In the genomic region with DNA sequence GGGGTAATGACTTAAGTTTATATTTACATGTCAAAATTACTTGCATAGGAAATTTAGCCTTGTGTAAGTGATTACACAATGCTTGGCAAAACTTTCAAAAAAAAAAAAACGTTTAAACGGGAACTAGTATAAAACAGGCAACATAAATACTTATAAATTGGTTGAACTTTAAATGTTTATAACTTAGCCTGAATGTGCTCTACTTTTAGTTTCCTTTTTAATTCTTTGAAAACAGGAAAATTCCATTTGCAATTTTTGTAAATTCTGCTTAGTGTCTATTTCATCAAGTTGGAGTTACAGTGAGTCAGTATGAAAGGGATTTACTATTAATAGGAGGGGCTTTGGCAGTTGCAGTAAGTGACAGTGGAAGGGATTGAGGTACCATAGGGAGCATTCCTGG, we compare ENCODE assay signal across 10 cellular contexts. TPM values are rescaled to one million over a fixed set of nuclear protein-coding genes. Genes with fewer than 3 reads are reported as not detected.
DNase-seq lines count a peak whose midpoint lies in the region; ATAC-seq, FAIRE-seq and TF ChIP-seq lines count a peak whose summit lies in the region.
"Had no signal": no experiment of that assay in that cellular context is flagged by ENCODE, and none has a peak within 500 bp of the region (broad histone marks: within the 10 kb centered on the region; RNA-seq: fewer than 3 reads in every experiment).

No MANE protein-coding gene starts in this region.

- H3K27me3 ChIP-seq in cardiac muscle cell, result no peaks in the 10 kb centered on the region
- no peaks in the 10 kb centered on the region for H3K27me3 ChIP-seq in keratinocyte (ENCODE audit: control insufficient read depth, extremely low read depth, insufficient read depth, low read length)

- peak overlapping the region; percentile 97 for H3K27ac Mint-ChIP-seq in activated naive CD8-positive, alpha-beta T cell treated with anti-CD3 and anti-CD28 coated beads, Interleukin-2, amount 10 ng/mL, durations not matched to agents 7 days and 5 days

- under 1% methylated on average over 2 of the region's 2 CpGs for WGBS in urinary bladder

- POLR2A ChIA-PET in activated naive CD8-positive, alpha-beta T cell treated with anti-CD3 and anti-CD28 coated beads, Interleukin-2, amount 10 ng/mL, durations not matched to agents 7 days and 5 days (lab: Charles Lee), result no interaction called here

- H2AFZ ChIP-seq in keratinocyte (ENCODE audit: control insufficient read depth, low read length), result no peak overlapping the region

- H3K27ac ChIP-seq in cardiac muscle cell (peak overlapping the region; percentile 100), keratinocyte (ENCODE audit: control insufficient read depth, insufficient read depth, low read length) (peak overlapping the region; percentile 87), urinary bladder (ENCODE audit: low read depth) (peak overlapping the region; percentile 2)

- peak overlapping the region; percentile 48 for H3K4me3 ChIP-seq in cardiac muscle cell
- H3K4me3 ChIP-seq in keratinocyte (ENCODE audit: control insufficient read depth in 2 of 3, extremely low read depth in 1 of 3, insufficient read depth in 2 of 3, low read depth in 1 of 3, low read length in 3 of 3), result peak overlapping the region in 1 of 3 experiments; percentile 29
- H3K4me3 ChIP-seq in urinary bladder (ENCODE audit: low read depth, low read length), result no peak overlapping the region

- H3K36me3 ChIP-seq in cardiac muscle cell (no peaks in the 10 kb centered on the region), keratinocyte (ENCODE audit: control insufficient read depth in 2 of 2, extremely low read depth in 1 of 2, insufficient read depth in 2 of 2, low read length in 2 of 2) (no peaks in the 10 kb centered on the region), urinary bladder (ENCODE audit: insufficient read depth) (no peaks in the 10 kb centered on the region)

- peaks cover 10% of the 10 kb centered on the region for H3K36me3 Mint-ChIP-seq in activated naive CD8-positive, alpha-beta T cell treated with anti-CD3 and anti-CD28 coated beads, Interleukin-2, amount 10 ng/mL, durations not matched to agents 7 days and 5 days

- H3K79me2 ChIP-seq in keratinocyte (ENCODE audit: control insufficient read depth, insufficient read depth, low read length), result peaks cover 60% of the 10 kb centered on the region

- H3K4me1 ChIP-seq in cardiac muscle cell (ENCODE audit: low read depth) (peaks cover 13% of the 10 kb centered on the region), keratinocyte (ENCODE audit: control insufficient read depth, extremely low read depth, insufficient read depth, low read length) (peaks cover 5% of the 10 kb centered on the region), urinary bladder (ENCODE audit: insufficient read depth) (no peaks in the 10 kb centered on the region)

- no peaks in the 10 kb centered on the region for H3K9me3 ChIP-seq in cardiac muscle cell (ENCODE audit: low read depth)
- H3K9me3 ChIP-seq in keratinocyte (ENCODE audit: control insufficient read depth, low read depth, low read length), result no peaks in the 10 kb centered on the region

- peaks cover 28% of the 10 kb centered on the region for H3K4me1 Mint-ChIP-seq in activated naive CD8-positive, alpha-beta T cell treated with anti-CD3 and anti-CD28 coated beads, Interleukin-2, amount 10 ng/mL, durations not matched to agents 7 days and 5 days

- H3K27me3 Mint-ChIP-seq in activated naive CD8-positive, alpha-beta T cell treated with anti-CD3 and anti-CD28 coated beads, Interleukin-2, amount 10 ng/mL, durations not matched to agents 7 days and 5 days, result no peaks in the 10 kb centered on the region

- H3K9me3 Mint-ChIP-seq in activated naive CD8-positive, alpha-beta T cell treated with anti-CD3 and anti-CD28 coated beads, Interleukin-2, amount 10 ng/mL, durations not matched to agents 7 days and 5 days, result no peaks in the 10 kb centered on the region

- no peak for FAIRE-seq in keratinocyte (lab: Jason Lieb, UNC)
- FAIRE-seq: islet of Langerhans had no signal

- H3K9ac ChIP-seq in keratinocyte (ENCODE audit: control insufficient read depth, extremely low read depth, insufficient read depth, low read length), result peak overlapping the region; percentile 98

- DNase-seq in cardiac muscle cell (ENCODE audit: low read depth in 1 of 2, low spot score in 1 of 2), result peak in 1 of 2 donors; percentile 29
- no peak for DNase-seq in Right ventricle myocardium superior
- no peak for DNase-seq in activated naive CD8-positive, alpha-beta T cell treated with anti-CD3 and anti-CD28 coated beads, Interleukin-2, amount 10 ng/mL, durations not matched to agents 7 days and 5 days
- DNase-seq in keratinocyte (ENCODE audit: low read depth, low spot score), result no peak
- no peak for DNase-seq in GM10266 (ENCODE audit: extremely low spot score)
- DNase-seq in NCI-H748 treated with DMSO at 0.1 percent for 48 hours (lab: John Stamatoyannopoulos, UW), result no peak
- DNase-seq: NCI-H510A had no signal

- TF ChIP-seq CTCF in cardiac muscle cell (IDR thresholded peaks at IDR 0.05; ENCODE audit: low read depth, low read length) (no peak), keratinocyte (optimal IDR thresholded peaks at IDR 0.05 in 1 of 3, IDR thresholded peaks at IDR 0.05 in 1 of 3, conservative IDR thresholded peaks at IDR 0.05 in 1 of 3; ENCODE audit: extremely low read depth in 1 of 3, insufficient read depth in 2 of 3, low read length in 3 of 3) (no peak), GM10266 (IDR thresholded peaks at IDR 0.05; ENCODE audit: control insufficient read depth, insufficient read depth, low read depth, missing control alignments) (no peak)

- ATAC-seq in Right ventricle myocardium superior (ENCODE audit: poor library complexity) (no peak), HG02885 (IDR thresholded peaks at IDR 0.05; ENCODE audit: poor library complexity, unreplicated experiment) (no peak)
- no peak for ATAC-seq in activated naive CD8-positive, alpha-beta T cell treated with anti-CD3 and anti-CD28 coated beads, Interleukin-2, amount 10 ng/mL, durations not matched to agents 7 days and 5 days (ENCODE audit: low read depth)

- peak overlapping the region; percentile 64 for H3K4me2 ChIP-seq in keratinocyte (ENCODE audit: control insufficient read depth, extremely low read depth, insufficient read depth, low read depth, low read length)

- dilution Hi-C loops in keratinocyte (cut with MboI; ENCODE audit: extremely low pct_ligation_motif_present, low sequenced_read_pairs), result no loop called here

- no peaks in the 10 kb centered on the region for H3K9me1 ChIP-seq in keratinocyte (ENCODE audit: control insufficient read depth, extremely low read depth, insufficient read depth, low read length)

- no peaks in the 10 kb centered on the region for H4K20me1 ChIP-seq in keratinocyte (ENCODE audit: control insufficient read depth, extremely low read depth, insufficient read depth, low read length)

- intact Hi-C loops in Right ventricle myocardium superior (cut with DNase I), result no loop called here

- H3K4me3 Mint-ChIP-seq in activated naive CD8-positive, alpha-beta T cell treated with anti-CD3 and anti-CD28 coated beads, Interleukin-2, amount 10 ng/mL, durations not matched to agents 7 days and 5 days, result peak overlapping the region; percentile 94

RNA-seq across cellular contexts. Expression of a gene that starts 2.6 kb away (rescaled TPM):
- total RNA-seq in cardiac muscle cell (43.8 and 70.6 TPM in 2 replicates), Right ventricle myocardium superior (30.0 TPM), urinary bladder (168 TPM)
- polyA plus RNA-seq in cardiac muscle cell (18.2 and 25.3 TPM in 2 replicates), keratinocyte (24.9 to 42.9 TPM (median 26.5 TPM) in 3 replicates), urinary bladder (37.9 TPM)
- total RNA-seq in activated naive CD8-positive, alpha-beta T cell treated with anti-CD3 and anti-CD28 coated beads, Interleukin-2, amount 10 ng/mL, durations not matched to agents 7 days and 5 days, result 100 to 1,000 TPM in 1 of 2 experiments, 10 to 100 TPM in 1; 92.3 to 103 TPM
- polyA plus RNA-seq in keratinocyte (2011; ENCODE audit: low read depth), result 119 TPM
- 16.5 and 32.0 TPM in 2 replicates for polyA plus RNA-seq in keratinocyte (2011; cell fraction: cytosol; rRNA removed)
- polyA plus RNA-seq in keratinocyte (2011; cell fraction: nucleus; rRNA removed), result 24.0 and 31.4 TPM in 2 replicates
- 27.2 and 30.7 TPM in 2 replicates for polyA plus RNA-seq in keratinocyte (2012; ENCODE audit: low replicate concordance)
- polyA minus RNA-seq in keratinocyte, result 10.9 to 79.2 TPM (median 34.2 TPM) in 3 replicates
- polyA minus RNA-seq in keratinocyte (2011; cell fraction: cytosol; rRNA and poly(A)+ RNA removed), result 34.5 TPM
- 32.3 and 76.1 TPM in 2 replicates for polyA minus RNA-seq in keratinocyte (2011; cell fraction: nucleus; rRNA and poly(A)+ RNA removed)

Comparison
In these comparisons a context has a peak if more than half of its experiments do, and no peak if none do; other contexts are left out.
1. H3K27ac ChIP-seq: peak in every context shown above with its lines; median percentile 100 in cardiac muscle cell; 87 in keratinocyte; 2 in urinary bladder.